22 cellular contexts compared by ENCODE assay signal in the genomic region with DNA sequence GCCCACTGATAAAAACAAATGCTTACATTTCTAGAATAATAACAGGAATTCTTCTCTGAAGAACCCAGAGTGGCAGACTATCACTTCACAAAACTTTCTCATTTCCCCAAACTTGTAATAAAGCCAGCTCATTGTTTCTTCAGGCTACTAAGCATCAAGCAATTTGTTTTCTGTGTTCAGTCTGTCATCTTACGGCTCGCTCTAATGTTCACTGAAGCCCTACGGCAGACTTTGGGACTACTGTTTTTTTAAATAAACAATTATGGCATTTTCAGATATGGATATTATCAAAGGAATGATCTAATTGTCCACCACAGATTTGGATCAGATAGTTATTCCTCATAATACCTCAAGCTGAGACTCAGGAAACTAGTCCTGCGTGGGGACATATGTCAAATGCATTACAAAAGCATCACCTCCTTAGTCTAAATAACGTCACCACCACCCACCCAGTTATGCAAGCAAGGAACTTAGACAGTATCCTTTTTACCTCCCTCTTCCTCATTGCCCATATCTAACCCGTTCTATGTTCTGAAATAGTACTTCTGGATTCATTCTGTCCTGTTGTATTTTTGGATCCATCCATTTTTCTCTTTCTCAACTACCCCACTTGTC.
"Had no signal": no experiment of that assay in that cellular context is flagged by ENCODE, and none has a peak within 500 bp of the region (broad histone marks: within the 10 kb centered on the region; RNA-seq: fewer than 3 reads in every experiment).

No MANE protein-coding gene starts in this region.

- H3K4me3 ChIP-seq: colonic mucosa, lower lobe of right lung, pancreas, tibial nerve, uterus had no signal

- H3K36me3 ChIP-seq: colonic mucosa, lower lobe of right lung, pancreas, tibial nerve, uterus had no signal

- H3K27me3 ChIP-seq: colonic mucosa, pancreas, tibial nerve, uterus had no signal

- H3K9me3 ChIP-seq: colonic mucosa, lower lobe of right lung, pancreas, tibial nerve, uterus had no signal

- H3K4me1 Mint-ChIP-seq: activated naive CD4-positive, alpha-beta T cell treated with anti-CD3 and anti-CD28 coated beads, Interleukin-2, amount 10 ng/mL, durations not matched to agents 7 days and 5 days; activated naive CD8-positive, alpha-beta T cell treated with anti-CD3 and anti-CD28 coated beads, Interleukin-2, amount 50 U/mL, for 24 hours; brain; naive thymus-derived CD8-positive, alpha-beta T cell had no signal

- H3K27ac ChIP-seq: colonic mucosa, lower lobe of right lung, pancreas, tibial nerve, uterus had no signal

- H3K4me3 Mint-ChIP-seq: activated naive CD4-positive, alpha-beta T cell treated with anti-CD3 and anti-CD28 coated beads, Interleukin-2, amount 10 ng/mL, durations not matched to agents 7 days and 5 days; activated naive CD8-positive, alpha-beta T cell treated with anti-CD3 and anti-CD28 coated beads, Interleukin-2, amount 50 U/mL, for 24 hours; activated T-cell treated with anti-CD3 and anti-CD28 coated beads, Interleukin-2, amount 50 U/mL, for 4 hours; brain; central memory CD8-positive, alpha-beta T cell; naive thymus-derived CD8-positive, alpha-beta T cell; T-helper 1 cell treated with Interleukin-12 subunit alpha and Interleukin-12 subunit beta and Interleukin-4 antibody, amounts not matched to agents 30 μg/mL and 1 μg/mL, for 36 hours had no signal

- H3K4me1 ChIP-seq: colonic mucosa, lower lobe of right lung, pancreas, uterus had no signal

- ATAC-seq: activated CD4-positive, CD25-positive, alpha-beta regulatory T cell treated with anti-CD3 and anti-CD28 coated beads, Interleukin-2, amount 50 U/mL, for 24 hours; activated naive CD8-positive, alpha-beta T cell treated with anti-CD3 and anti-CD28 coated beads, Interleukin-2, amount 50 U/mL, for 24 hours; activated T-cell treated with anti-CD3 and anti-CD28 coated beads, Interleukin-2, amount 50 U/mL, for 4 hours; esophagus mucosa; lower lobe of right lung; naive thymus-derived CD8-positive, alpha-beta T cell; pancreas; stimulated activated naive CD8-positive, alpha-beta T cell treated with anti-CD3 and anti-CD28 coated beads, Interleukin-15, Interleukin-2, amounts not matched to agents 100 U/mL and 50 U/mL, for 24 hours had no signal

- H3K36me3 Mint-ChIP-seq: activated naive CD4-positive, alpha-beta T cell treated with anti-CD3 and anti-CD28 coated beads, Interleukin-2, amount 10 ng/mL, durations not matched to agents 7 days and 5 days; brain; naive thymus-derived CD8-positive, alpha-beta T cell had no signal

- DNase-seq: activated CD4-positive, alpha-beta T cell treated with anti-CD3 and anti-CD28 coated beads, Interleukin-2, amount 50 U/mL, for 1 hour; activated CD8-positive, alpha-beta memory T cell treated with anti-CD3 and anti-CD28 coated beads, Interleukin-2, amount 50 U/mL, for 4 hours; activated naive CD4-positive, alpha-beta T cell treated with anti-CD3 and anti-CD28 coated beads, Interleukin-2, amount 10 ng/mL, durations not matched to agents 7 days and 5 days; activated naive CD8-positive, alpha-beta T cell treated with anti-CD3 and anti-CD28 coated beads, Interleukin-2, amount 50 U/mL, for 24 hours; activated T-cell treated with anti-CD3 and anti-CD28 coated beads, Interleukin-2, amount 50 U/mL, for 4 hours; anterior cingulate cortex; colonic mucosa; hippocampal formation; left cardiac atrium; lower lobe of right lung; naive thymus-derived CD8-positive, alpha-beta T cell; pancreas; stimulated activated CD4-positive, alpha-beta T cell treated with anti-CD3 and anti-CD28 coated beads, Interleukin-2, amount 100 ng/mL, for 24 hours; stimulated activated naive CD8-positive, alpha-beta T cell treated with anti-CD3 and anti-CD28 coated beads, Interleukin-15, Interleukin-2, amounts not matched to agents 100 U/mL and 50 U/mL, for 24 hours; substantia nigra; uterus had no signal

- H3K9me3 Mint-ChIP-seq: activated naive CD4-positive, alpha-beta T cell treated with anti-CD3 and anti-CD28 coated beads, Interleukin-2, amount 10 ng/mL, durations not matched to agents 7 days and 5 days; activated T-cell treated with anti-CD3 and anti-CD28 coated beads, Interleukin-2, amount 50 U/mL, for 4 hours; brain; central memory CD8-positive, alpha-beta T cell; T-helper 1 cell treated with Interleukin-12 subunit alpha and Interleukin-12 subunit beta and Interleukin-4 antibody, amounts not matched to agents 30 μg/mL and 1 μg/mL, for 36 hours had no signal

- H3K27ac Mint-ChIP-seq: activated naive CD4-positive, alpha-beta T cell treated with anti-CD3 and anti-CD28 coated beads, Interleukin-2, amount 10 ng/mL, durations not matched to agents 7 days and 5 days; activated naive CD8-positive, alpha-beta T cell treated with anti-CD3 and anti-CD28 coated beads, Interleukin-2, amount 50 U/mL, for 24 hours; brain; naive thymus-derived CD8-positive, alpha-beta T cell; T-helper 1 cell treated with Interleukin-12 subunit alpha and Interleukin-12 subunit beta and Interleukin-4 antibody, amounts not matched to agents 30 μg/mL and 1 μg/mL, for 36 hours had no signal

- H3K27me3 Mint-ChIP-seq: activated naive CD4-positive, alpha-beta T cell treated with anti-CD3 and anti-CD28 coated beads, Interleukin-2, amount 10 ng/mL, durations not matched to agents 7 days and 5 days; activated naive CD8-positive, alpha-beta T cell treated with anti-CD3 and anti-CD28 coated beads, Interleukin-2, amount 50 U/mL, for 24 hours; brain; central memory CD8-positive, alpha-beta T cell had no signal
